In the genomic region with DNA sequence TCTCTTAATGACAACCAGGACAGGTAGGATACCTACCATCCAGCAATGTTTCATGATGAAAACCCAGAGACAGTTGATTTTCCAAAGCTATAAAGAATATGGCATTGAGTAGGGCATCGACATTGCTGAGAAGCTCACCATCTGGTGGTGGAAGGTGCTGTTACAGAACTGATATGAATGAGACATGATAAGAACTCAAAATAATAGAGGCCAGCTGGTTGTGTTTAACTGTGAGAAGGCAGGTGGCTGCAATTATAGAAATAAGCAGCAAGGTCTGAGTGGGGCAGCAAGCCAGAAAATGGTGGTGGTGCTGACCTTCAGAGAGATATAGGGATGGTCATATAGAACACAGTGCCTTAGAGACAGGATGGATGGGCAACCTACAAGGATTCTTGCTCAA, we compare ENCODE assay signal across 1 cellular context.
TF ChIP-seq lines count a peak whose summit lies in the region.

No MANE protein-coding gene starts in this region.

TF ChIP-seq in HCT116, 20 proteins besides CTCF, POLR2A, EP300 and RAD21:
- TF ChIP-seq, protein P1, sequence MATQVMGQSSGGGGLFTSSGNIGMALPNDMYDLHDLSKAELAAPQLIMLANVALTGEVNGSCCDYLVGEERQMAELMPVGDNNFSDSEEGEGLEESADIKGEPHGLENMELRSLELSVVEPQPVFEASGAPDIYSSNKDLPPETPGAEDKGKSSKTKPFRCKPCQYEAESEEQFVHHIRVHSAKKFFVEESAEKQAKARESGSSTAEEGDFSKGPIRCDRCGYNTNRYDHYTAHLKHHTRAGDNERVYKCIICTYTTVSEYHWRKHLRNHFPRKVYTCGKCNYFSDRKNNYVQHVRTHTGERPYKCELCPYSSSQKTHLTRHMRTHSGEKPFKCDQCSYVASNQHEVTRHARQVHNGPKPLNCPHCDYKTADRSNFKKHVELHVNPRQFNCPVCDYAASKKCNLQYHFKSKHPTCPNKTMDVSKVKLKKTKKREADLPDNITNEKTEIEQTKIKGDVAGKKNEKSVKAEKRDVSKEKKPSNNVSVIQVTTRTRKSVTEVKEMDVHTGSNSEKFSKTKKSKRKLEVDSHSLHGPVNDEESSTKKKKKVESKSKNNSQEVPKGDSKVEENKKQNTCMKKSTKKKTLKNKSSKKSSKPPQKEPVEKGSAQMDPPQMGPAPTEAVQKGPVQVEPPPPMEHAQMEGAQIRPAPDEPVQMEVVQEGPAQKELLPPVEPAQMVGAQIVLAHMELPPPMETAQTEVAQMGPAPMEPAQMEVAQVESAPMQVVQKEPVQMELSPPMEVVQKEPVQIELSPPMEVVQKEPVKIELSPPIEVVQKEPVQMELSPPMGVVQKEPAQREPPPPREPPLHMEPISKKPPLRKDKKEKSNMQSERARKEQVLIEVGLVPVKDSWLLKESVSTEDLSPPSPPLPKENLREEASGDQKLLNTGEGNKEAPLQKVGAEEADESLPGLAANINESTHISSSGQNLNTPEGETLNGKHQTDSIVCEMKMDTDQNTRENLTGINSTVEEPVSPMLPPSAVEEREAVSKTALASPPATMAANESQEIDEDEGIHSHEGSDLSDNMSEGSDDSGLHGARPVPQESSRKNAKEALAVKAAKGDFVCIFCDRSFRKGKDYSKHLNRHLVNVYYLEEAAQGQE (IDR thresholded peaks at IDR 0.05; ENCODE audit: low read depth), result no peak
- TF ChIP-seq CBX3 (IDR thresholded peaks at IDR 0.05; ENCODE audit: low read depth) (no peak), CEBPB (IDR thresholded peaks at IDR 0.05; ENCODE audit: low read depth) (no peak), SRF (IDR thresholded peaks at IDR 0.05; ENCODE audit: low read depth) (no peak), ZBTB33 (IDR thresholded peaks at IDR 0.05; ENCODE audit: extremely low read depth, insufficient replicate concordance, low read length) (no peak), YY1 (IDR thresholded peaks at IDR 0.05; ENCODE audit: extremely low read depth, insufficient replicate concordance, low read depth, low read length) (no peak), FOSL1 (IDR thresholded peaks at IDR 0.05; ENCODE audit: low read depth) (no peak), EZH2phosphoT487 (IDR thresholded peaks at IDR 0.05; ENCODE audit: borderline replicate concordance) (no peak), SP1 (IDR thresholded peaks at IDR 0.05; ENCODE audit: low read depth) (no peak), POLR2AphosphoS5 (IDR thresholded peaks at IDR 0.05; ENCODE audit: low read depth, low read length) (no peak), JUND (IDR thresholded peaks at IDR 0.05) (no peak), EZH2 (IDR thresholded peaks at IDR 0.05) (no peak), SIN3A (IDR thresholded peaks at IDR 0.05; ENCODE audit: low read depth) (no peak), EGR1 (IDR thresholded peaks at IDR 0.05; ENCODE audit: low read depth) (no peak)
- TF ChIP-seq, protein P2, sequence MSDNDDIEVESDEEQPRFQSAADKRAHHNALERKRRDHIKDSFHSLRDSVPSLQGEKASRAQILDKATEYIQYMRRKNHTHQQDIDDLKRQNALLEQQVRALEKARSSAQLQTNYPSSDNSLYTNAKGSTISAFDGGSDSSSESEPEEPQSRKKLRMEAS (IDR thresholded peaks at IDR 0.05), result no peak
- TF ChIP-seq, protein P3, sequence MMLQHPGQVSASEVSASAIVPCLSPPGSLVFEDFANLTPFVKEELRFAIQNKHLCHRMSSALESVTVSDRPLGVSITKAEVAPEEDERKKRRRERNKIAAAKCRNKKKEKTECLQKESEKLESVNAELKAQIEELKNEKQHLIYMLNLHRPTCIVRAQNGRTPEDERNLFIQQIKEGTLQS (IDR thresholded peaks at IDR 0.05), result no peak
TF ChIP-seq in HCT116: peak in this region for 0.
